In the genomic region with DNA sequence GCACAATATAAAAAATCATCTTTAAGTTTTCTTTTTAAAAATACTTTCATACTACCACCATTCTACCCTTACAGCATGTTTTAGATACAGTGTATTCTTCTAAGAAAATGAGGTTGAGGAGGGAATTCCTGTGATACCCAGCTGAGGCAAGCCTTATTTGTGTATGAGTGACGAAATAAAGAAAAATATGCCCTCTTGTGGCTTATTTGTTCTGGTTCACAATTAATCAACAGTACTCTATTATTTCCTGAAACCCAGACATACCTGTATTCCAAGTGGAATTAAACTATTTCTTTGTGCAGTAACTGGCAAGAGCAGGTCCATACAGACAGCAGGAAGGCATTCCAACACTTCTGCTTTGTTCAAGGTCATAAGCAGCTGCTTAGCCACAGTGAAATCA, we compare ENCODE assay signal across 10 cellular contexts. TPM values are rescaled to one million over a fixed set of nuclear protein-coding genes. Genes with fewer than 3 reads are reported as not detected.
DNase-seq lines count a peak whose midpoint lies in the region; ATAC-seq, FAIRE-seq and TF ChIP-seq lines count a peak whose summit lies in the region.
"Had no signal": no experiment of that assay in that cellular context is flagged by ENCODE, and none has a peak within 500 bp of the region (broad histone marks: within the 10 kb centered on the region; RNA-seq: fewer than 3 reads in every experiment).

No MANE protein-coding gene starts in this region.

- H2BK15ac ChIP-seq in neuronal stem cell (ENCODE audit: low read length) = no peak overlapping the region

- peak; percentile 20 for FAIRE-seq in H54 (lab: Jason Lieb, UNC)

- H3K27ac ChIP-seq in 22Rv1 = no peak overlapping the region
- H3K27ac ChIP-seq in neuronal stem cell (replicated peaks; ENCODE audit: low read length) = no peak overlapping the region

- H3K9ac ChIP-seq in neuronal stem cell (ENCODE audit: low read depth, low read length, poor library complexity) = no peak overlapping the region

- no peak overlapping the region for H2AFZ ChIP-seq in neuronal stem cell (ENCODE audit: low read length)

- no CpG with 5 or more reads among the region's 1 CpG for WGBS in neuronal stem cell (ENCODE audit: extremely low coverage in 2 of 2, insufficient read length in 2 of 2, insufficient replicate concordance in 1 of 2), 2 donors

- peak; percentile 64 for TF ChIP-seq CTCF in 22Rv1 (IDR thresholded peaks at IDR 0.05)

- no peak overlapping the region for H2BK5ac ChIP-seq in neuronal stem cell (ENCODE audit: low read length)

- no peak overlapping the region for H3K4me3 ChIP-seq in neuronal stem cell (ENCODE audit: low read length in 2 of 2)

- H3K9me3 ChIP-seq in neuronal stem cell (replicated peaks in 1 of 2; ENCODE audit: control insufficient read depth in 2 of 2, insufficient read depth in 1 of 2, low read depth in 1 of 2, low read length in 2 of 2) = no peaks in the 10 kb centered on the region

- H4K91ac ChIP-seq in neuronal stem cell (ENCODE audit: low read depth, low read length, poor library complexity) = no peak overlapping the region

- TF ChIP-seq POLR2A in H54 (IDR thresholded peaks at IDR 0.05; ENCODE audit: low read depth, low read length) = no peak

- H3K18ac ChIP-seq in neuronal stem cell (ENCODE audit: low read length) = no peak overlapping the region

- H3K4ac ChIP-seq in neuronal stem cell (ENCODE audit: low read length) = no peak overlapping the region

- H4K8ac ChIP-seq in neuronal stem cell (ENCODE audit: low read depth, low read length) = no peak overlapping the region

- ATAC-seq in GM18520 (IDR thresholded peaks at IDR 0.05; ENCODE audit: unreplicated experiment) = no peak
- ATAC-seq: naive thymus-derived CD4-positive, alpha-beta T cell had no signal

- H2BK12ac ChIP-seq in neuronal stem cell (ENCODE audit: low read length) = no peak overlapping the region

- H3K14ac ChIP-seq in neuronal stem cell (ENCODE audit: low read length) = no peak overlapping the region

- H2AK5ac ChIP-seq in neuronal stem cell (ENCODE audit: low read depth, low read length) = no peak overlapping the region

- no peak overlapping the region for H2BK120ac ChIP-seq in neuronal stem cell (ENCODE audit: low read depth, low read length)

- H3K23ac ChIP-seq in neuronal stem cell (ENCODE audit: low read depth, low read length, poor library complexity) = no peak overlapping the region

- H3K27me3 ChIP-seq in neuronal stem cell (ENCODE audit: control insufficient read depth in 3 of 3, insufficient read depth in 3 of 3, low read depth in 1 of 3, low read length in 3 of 3) = peaks cover 0 to 9% (median 0%) of the 10 kb centered on the region in 3 experiments

- no peaks in the 10 kb centered on the region for H3K36me3 ChIP-seq in neuronal stem cell (replicated peaks in 1 of 2; ENCODE audit: control insufficient read depth in 2 of 2, insufficient read depth in 2 of 2, low read length in 2 of 2)

- no peak for DNase-seq in H54 (ENCODE audit: insufficient read length, low spot score)
- DNase-seq in RKO (ENCODE audit: low spot score) = peak; percentile 46
- DNase-seq in fibroblast of the conjunctiva (ENCODE audit: low read depth) = peak; percentile 16
- no peak for DNase-seq in RPMI8226
- no peak for DNase-seq in neuronal stem cell (ENCODE audit: low spot score)
- DNase-seq in NCI-H1092 (lab: John Stamatoyannopoulos, UW) = no peak
- DNase-seq: naive thymus-derived CD4-positive, alpha-beta T cell; T-helper 9 cell had no signal

- H3K79me1 ChIP-seq in neuronal stem cell (ENCODE audit: low read depth, low read length) = peaks cover 1% of the 10 kb centered on the region

- H3K4me1 ChIP-seq in neuronal stem cell (ENCODE audit: control insufficient read depth in 2 of 2, insufficient read depth in 1 of 2, low read depth in 1 of 2, low read length in 2 of 2) = peaks cover 0 to 10% of the 10 kb centered on the region in 2 donors

- no peak overlapping the region for H3K4me2 ChIP-seq in neuronal stem cell (ENCODE audit: insufficient read depth, low read length, poor library complexity, severe bottlenecking)

RNA-seq across cellular contexts. Expression of gene SEMA3D, which starts 4.5 kb away (rescaled TPM):
- polyA plus RNA-seq in neuronal stem cell (2013, experiment 1 of 2) = 1.0 TPM
- polyA plus RNA-seq in neuronal stem cell (2013, experiment 2 of 2) = 1.0 TPM
- polyA plus RNA-seq: naive thymus-derived CD4-positive, alpha-beta T cell had no signal

Comparison
In these comparisons a context has a peak if more than half of its experiments do, and no peak if none do; other contexts are left out.
1. DNase-seq: peak in RKO (single experiment) and fibroblast of the conjunctiva (single experiment); none in H54 (single experiment), RPMI8226 (single experiment), neuronal stem cell (single experiment) and NCI-H1092 (single experiment).